9 cellular contexts compared by ENCODE assay signal in genomic region chrX:66110112-66110511, GRCh38. TPM values are rescaled to one million over a fixed set of nuclear protein-coding genes. Genes with fewer than 3 reads are reported as not detected.
DNase-seq lines count a peak whose midpoint lies in the region; ATAC-seq, FAIRE-seq and TF ChIP-seq lines count a peak whose summit lies in the region.
"Had no signal": no experiment of that assay in that cellular context is flagged by ENCODE, and none has a peak within 500 bp of the region (broad histone marks: within the 10 kb centered on the region; RNA-seq: fewer than 3 reads in every experiment).

No MANE protein-coding gene starts in this region.

- intact Hi-C loops in mucosa of descending colon (cut with DNase I, micrococcal nuclease): no loop called here
- intact Hi-C loops in activated T-helper 2 cell treated with anti-CD3 and anti-CD28 coated beads, Interferon-gamma antibody, Interleukin-2, Interleukin-4, amounts not matched to agents 10 μg/mL and 5 μg/mL and 100 μg/mL, durations not matched to agents 14 hours and 24 hours and 36 hours (cut with micrococcal nuclease): loop anchor here (10.0 kb wide), 1 partner anchor 525 kb away; no protein-coding TSS in a partner anchor

- DNase-seq in NCI-H146 (lab: John Stamatoyannopoulos, UW): peak; percentile 0
- DNase-seq in NCI-H146 treated with DMSO at 0.1 percent for 48 hours (lab: John Stamatoyannopoulos, UW; ENCODE audit: unreplicated experiment): no peak
- peak; percentile 66 to 75 for DNase-seq in Kasumi-1 (lab: John Stamatoyannopoulos, UW)
- DNase-seq in bronchial epithelial cell (ENCODE audit: low read depth): peak; percentile 23
- peak in 1 of 3 donors; percentile 23 for DNase-seq in mucosa of descending colon
- no peak for DNase-seq in activated T-helper 2 cell treated with anti-CD3 and anti-CD28 coated beads, Interferon-gamma antibody, Interleukin-2, Interleukin-4, amounts not matched to agents 10 μg/mL and 5 μg/mL and 100 μg/mL, durations not matched to agents 14 hours and 24 hours and 36 hours (ENCODE audit: low spot score)
- DNase-seq in NCI-H1092 (lab: John Stamatoyannopoulos, UW): no peak

- H3K4me1 ChIP-seq in mucosa of descending colon (ENCODE audit: low read depth): no peaks in the 10 kb centered on the region

- H3K4me3 ChIP-seq in bronchial epithelial cell (ENCODE audit: low read depth, low read length) (no peak overlapping the region), mucosa of descending colon (no peak overlapping the region)

- H3K36me3 Mint-ChIP-seq in activated T-helper 2 cell treated with anti-CD3 and anti-CD28 coated beads, Interferon-gamma antibody, Interleukin-2, Interleukin-4, amounts not matched to agents 10 μg/mL and 5 μg/mL and 100 μg/mL, durations not matched to agents 14 hours and 24 hours and 36 hours (ENCODE audit: low read depth): peaks cover under 1% of the 10 kb centered on the region

- no peaks in the 10 kb centered on the region for H3K36me3 ChIP-seq in bronchial epithelial cell (ENCODE audit: control insufficient read depth, insufficient read depth, low read length)
- H3K36me3 ChIP-seq in mucosa of descending colon (ENCODE audit: low read depth): no peaks in the 10 kb centered on the region

- FAIRE-seq in bronchial epithelial cell (lab: Jason Lieb, UNC): no peak
- FAIRE-seq: TTC549 had no signal

- TF ChIP-seq CTCF in bronchial epithelial cell (IDR thresholded peaks at IDR 0.05; ENCODE audit: insufficient read depth, low read length, severe bottlenecking) (peak; percentile 22), mucosa of descending colon (IDR thresholded peaks at IDR 0.05) (peak; percentile 31)

- H3K9me3 Mint-ChIP-seq in activated T-helper 2 cell treated with anti-CD3 and anti-CD28 coated beads, Interferon-gamma antibody, Interleukin-2, Interleukin-4, amounts not matched to agents 10 μg/mL and 5 μg/mL and 100 μg/mL, durations not matched to agents 14 hours and 24 hours and 36 hours: peaks cover 12% of the 10 kb centered on the region

- H3K9me3 ChIP-seq in mucosa of descending colon: no peaks in the 10 kb centered on the region

- no peak overlapping the region for H3K27ac Mint-ChIP-seq in activated T-helper 2 cell treated with anti-CD3 and anti-CD28 coated beads, Interferon-gamma antibody, Interleukin-2, Interleukin-4, amounts not matched to agents 10 μg/mL and 5 μg/mL and 100 μg/mL, durations not matched to agents 14 hours and 24 hours and 36 hours

- peak; percentile 84 for ATAC-seq in mucosa of descending colon
- no peak for ATAC-seq in GM18858 (IDR thresholded peaks at IDR 0.05; ENCODE audit: unreplicated experiment)

- H3K4me3 Mint-ChIP-seq in activated T-helper 2 cell treated with anti-CD3 and anti-CD28 coated beads, Interferon-gamma antibody, Interleukin-2, Interleukin-4, amounts not matched to agents 10 μg/mL and 5 μg/mL and 100 μg/mL, durations not matched to agents 14 hours and 24 hours and 36 hours (ENCODE audit: low read depth): no peak overlapping the region

- H3K4me1 Mint-ChIP-seq in activated T-helper 2 cell treated with anti-CD3 and anti-CD28 coated beads, Interferon-gamma antibody, Interleukin-2, Interleukin-4, amounts not matched to agents 10 μg/mL and 5 μg/mL and 100 μg/mL, durations not matched to agents 14 hours and 24 hours and 36 hours (ENCODE audit: low read depth): peaks cover 6% of the 10 kb centered on the region

- H3K27me3 Mint-ChIP-seq in activated T-helper 2 cell treated with anti-CD3 and anti-CD28 coated beads, Interferon-gamma antibody, Interleukin-2, Interleukin-4, amounts not matched to agents 10 μg/mL and 5 μg/mL and 100 μg/mL, durations not matched to agents 14 hours and 24 hours and 36 hours (ENCODE audit: low read depth): no peaks in the 10 kb centered on the region

- no peaks in the 10 kb centered on the region for H3K27me3 ChIP-seq in bronchial epithelial cell (ENCODE audit: control insufficient read depth, insufficient read depth, low read length)

RNA-seq across cellular contexts. Expression of gene HEPH, which starts 53.9 kb away (rescaled TPM):
- total RNA-seq in bronchial epithelial cell: under 0.01 and 0.26 TPM in 2 replicates
- 100 to 1,000 TPM; 160 to 225 (median 187) TPM for total RNA-seq in mucosa of descending colon
- not detected in 2 replicates for total RNA-seq in activated T-helper 2 cell treated with anti-CD3 and anti-CD28 coated beads, Interferon-gamma antibody, Interleukin-2, Interleukin-4, amounts not matched to agents 10 μg/mL and 5 μg/mL and 100 μg/mL, durations not matched to agents 14 hours and 24 hours and 36 hours

Comparison
In these comparisons a context has a peak if more than half of its experiments do, and no peak if none do; other contexts are left out.
1. DNase-seq: peak in NCI-H146 (single experiment), Kasumi-1 (2 of 2) and bronchial epithelial cell (single experiment); none in NCI-H146 treated with DMSO at 0.1 percent for 48 hours (single experiment), activated T-helper 2 cell treated with anti-CD3 and anti-CD28 coated beads, Interferon-gamma antibody, Interleukin-2, Interleukin-4, amounts not matched to agents 10 μg/mL and 5 μg/mL and 100 μg/mL, durations not matched to agents 14 hours and 24 hours and 36 hours (single experiment) and NCI-H1092 (single experiment).
2. RNA of gene HEPH, which starts 53.9 kb away (total RNA-seq): 160 to 225 TPM in mucosa of descending colon; under 0.01 to 0.26 TPM in bronchial epithelial cell and not detected in activated T-helper 2 cell treated with anti-CD3 and anti-CD28 coated beads, Interferon-gamma antibody, Interleukin-2, Interleukin-4, amounts not matched to agents 10 μg/mL and 5 μg/mL and 100 μg/mL, durations not matched to agents 14 hours and 24 hours and 36 hours; every median in the first group is over 100 times any median in the second.